Comparison of ENCODE assay signal across 8 cellular contexts in genomic region chr12:89040146-89040964, GRCh38.
A peak's percentile ranks its signal among the peaks of the same experiment; 100 is the strongest.
DNase-seq lines count a peak whose midpoint lies in the region; ATAC-seq and TF ChIP-seq lines count a peak whose summit lies in the region.

No MANE protein-coding gene starts in this region.

- ATAC-seq in GM19438 (IDR thresholded peaks at IDR 0.05; ENCODE audit: low read depth, unreplicated experiment) (peak; percentile 99), HG03439 (IDR thresholded peaks at IDR 0.05; ENCODE audit: unreplicated experiment) (peak; percentile 94)

- DNase-seq in AML-193 (lab: John Stamatoyannopoulos, UW) (peak; percentile 62 to 65), choroid plexus epithelial cell (ENCODE audit: low read depth) (peak; percentile 61), kidney glomerular epithelial cell (lab: John Stamatoyannopoulos, UW) (no peak), GOT3 (lab: John Stamatoyannopoulos, UW) (no peak)
- DNase-seq in activated CD4-positive, CD25-positive, alpha-beta regulatory T cell treated with anti-CD3 and anti-CD28 coated beads, Interleukin-2, amount 50 U/mL, for 16 hours (ENCODE audit: low read depth, low spot score), result peak; percentile 59
- peak; percentile 22 to 37 for DNase-seq in stimulated activated CD8-positive, alpha-beta memory T cell treated with anti-CD3 and anti-CD28 coated beads, Interleukin-2, amount 100 ng/mL, for 1 hour (ENCODE audit: low read depth in 2 of 2)

- H3K4me3 ChIP-seq in choroid plexus epithelial cell (ENCODE audit: low read depth, low read length), result no peak overlapping the region

- TF ChIP-seq CTCF in choroid plexus epithelial cell (conservative IDR thresholded peaks at IDR 0.05; ENCODE audit: low read depth, low read length), result peak; percentile 15

Comparison
In these comparisons a context has a peak if more than half of its experiments do, and no peak if none do; other contexts are left out.
1. DNase-seq: peak in AML-193 (2 of 2), activated CD4-positive, CD25-positive, alpha-beta regulatory T cell treated with anti-CD3 and anti-CD28 coated beads, Interleukin-2, amount 50 U/mL, for 16 hours (single experiment), choroid plexus epithelial cell (single experiment) and stimulated activated CD8-positive, alpha-beta memory T cell treated with anti-CD3 and anti-CD28 coated beads, Interleukin-2, amount 100 ng/mL, for 1 hour (2 of 2); none in kidney glomerular epithelial cell (single experiment) and GOT3 (single experiment).